In genomic region chr20:63973636-63974401, GRCh38 we compare ENCODE assay signal across 8 cellular contexts. TPM values are rescaled to one million over a fixed set of nuclear protein-coding genes. Genes with fewer than 3 reads are reported as not detected.
DNase-seq lines count a peak whose midpoint lies in the region; ATAC-seq, FAIRE-seq and TF ChIP-seq lines count a peak whose summit lies in the region.

No MANE protein-coding gene starts in this region.

- DNase-seq in DMS79 (lab: John Stamatoyannopoulos, UW), result peak; percentile 39
- DNase-seq in HTR-8/SVneo (ENCODE audit: insufficient read length, low spot score), result peak; percentile 98
- peak; percentile 80 for DNase-seq in activated T-cell treated with anti-CD3 and anti-CD28 coated beads, Interleukin-2, amount 50 U/mL, for 4 hours
- DNase-seq in epithelial cell of proximal tubule (ENCODE audit: low read depth), result no peak
- peak; percentile 87 to 91 (median 88) for DNase-seq in mucosa of descending colon
- DNase-seq in stimulated activated effector memory CD8-positive, alpha-beta T cell treated with anti-CD3 and anti-CD28 coated beads, Interleukin-12 subunit alpha, Interleukin-12 subunit beta, amount 100 ng/mL, for 72 hours (ENCODE audit: low spot score in 2 of 2), result peak; percentile 85 to 89

- H3K79me2 ChIP-seq in OCI-LY3 (ENCODE audit: low read length), result peaks cover 19% of the 10 kb centered on the region

- no peak overlapping the region for H3K27ac ChIP-seq in OCI-LY3 (ENCODE audit: low read length)

- H3K9ac ChIP-seq in OCI-LY3 (ENCODE audit: low read length), result no peak overlapping the region

- peak overlapping the region; percentile 82 for H3K27ac Mint-ChIP-seq in stimulated activated effector memory CD8-positive, alpha-beta T cell treated with anti-CD3 and anti-CD28 coated beads, Interleukin-12 subunit alpha, Interleukin-12 subunit beta, amount 100 ng/mL, for 72 hours

- H2AFZ ChIP-seq in OCI-LY3 (ENCODE audit: low read depth, low read length), result no peak overlapping the region

- no peak overlapping the region for H3K4me3 Mint-ChIP-seq in activated T-cell treated with anti-CD3 and anti-CD28 coated beads, Interleukin-2, amount 50 U/mL, for 4 hours
- no peak overlapping the region for H3K4me3 Mint-ChIP-seq in stimulated activated effector memory CD8-positive, alpha-beta T cell treated with anti-CD3 and anti-CD28 coated beads, Interleukin-12 subunit alpha, Interleukin-12 subunit beta, amount 100 ng/mL, for 72 hours

- FAIRE-seq in HTR-8/SVneo (lab: Jason Lieb, UNC), result peak; percentile 93

- 0 out of 2 replicates have a peak, but pooled peaks cover 4% of the 10 kb centered on the region for H3K27me3 ChIP-seq in OCI-LY3 (ENCODE audit: low read depth, low read length)

- peaks cover 10% of the 10 kb centered on the region for H3K36me3 Mint-ChIP-seq in activated T-cell treated with anti-CD3 and anti-CD28 coated beads, Interleukin-2, amount 50 U/mL, for 4 hours (ENCODE audit: insufficient read depth)
- H3K36me3 Mint-ChIP-seq in stimulated activated effector memory CD8-positive, alpha-beta T cell treated with anti-CD3 and anti-CD28 coated beads, Interleukin-12 subunit alpha, Interleukin-12 subunit beta, amount 100 ng/mL, for 72 hours, result peaks cover 83% of the 10 kb centered on the region

- TF ChIP-seq CTCF in OCI-LY3 (IDR thresholded peaks at IDR 0.05; ENCODE audit: low read depth, low read length) (peak; percentile 86), epithelial cell of proximal tubule (conservative IDR thresholded peaks at IDR 0.05; ENCODE audit: low read depth, low read length) (peak; percentile 96), mucosa of descending colon (IDR thresholded peaks at IDR 0.05) (peak; percentile 98)

- no peaks in the 10 kb centered on the region for H3K9me3 ChIP-seq in OCI-LY3 (ENCODE audit: insufficient read depth, low read length)
- no peaks in the 10 kb centered on the region for H3K9me3 ChIP-seq in mucosa of descending colon

- peak; percentile 27 to 50 for ATAC-seq in activated T-cell treated with anti-CD3 and anti-CD28 coated beads, Interleukin-2, amount 50 U/mL, for 4 hours
- ATAC-seq in mucosa of descending colon (peak; percentile 89), GM21447 (IDR thresholded peaks at IDR 0.05; ENCODE audit: unreplicated experiment) (no peak)
- ATAC-seq in stimulated activated effector memory CD8-positive, alpha-beta T cell treated with anti-CD3 and anti-CD28 coated beads, Interleukin-12 subunit alpha, Interleukin-12 subunit beta, amount 100 ng/mL, for 72 hours, result peak; percentile 46

- peaks cover 23% of the 10 kb centered on the region for H3K4me1 ChIP-seq in OCI-LY3 (ENCODE audit: low read length)
- peaks cover 14% of the 10 kb centered on the region for H3K4me1 ChIP-seq in mucosa of descending colon (ENCODE audit: low read depth)

- H3K27me3 Mint-ChIP-seq in activated T-cell treated with anti-CD3 and anti-CD28 coated beads, Interleukin-2, amount 50 U/mL, for 4 hours (ENCODE audit: low read depth), result no peaks in the 10 kb centered on the region

- H3K4me3 ChIP-seq in OCI-LY3 (ENCODE audit: low read length), result no peak overlapping the region
- H3K4me3 ChIP-seq in epithelial cell of proximal tubule (ENCODE audit: low read depth, low read length), result peak overlapping the region; percentile 47
- H3K4me3 ChIP-seq in mucosa of descending colon, result no peak overlapping the region

- peaks cover 7% of the 10 kb centered on the region; the same call in 1 of the 2 replicates for H4K20me1 ChIP-seq in OCI-LY3 (ENCODE audit: insufficient read depth, low read length)

- peaks cover 16% of the 10 kb centered on the region for H3K36me3 ChIP-seq in OCI-LY3 (replicated peaks; ENCODE audit: low read depth, low read length)
- H3K36me3 ChIP-seq in mucosa of descending colon (ENCODE audit: low read depth), result no peaks in the 10 kb centered on the region

- H3K4me1 Mint-ChIP-seq in activated T-cell treated with anti-CD3 and anti-CD28 coated beads, Interleukin-2, amount 50 U/mL, for 4 hours (ENCODE audit: low read depth), result peaks cover 39% of the 10 kb centered on the region
- peaks cover 50% of the 10 kb centered on the region for H3K4me1 Mint-ChIP-seq in stimulated activated effector memory CD8-positive, alpha-beta T cell treated with anti-CD3 and anti-CD28 coated beads, Interleukin-12 subunit alpha, Interleukin-12 subunit beta, amount 100 ng/mL, for 72 hours

- intact Hi-C loops in mucosa of descending colon (cut with DNase I, micrococcal nuclease), result loop anchor here (5.0 kb wide), 1 partner anchor 437 kb away; the partner anchor contains the start of gene PTK6 (in 2 of the 2)

- H3K9me3 Mint-ChIP-seq in activated T-cell treated with anti-CD3 and anti-CD28 coated beads, Interleukin-2, amount 50 U/mL, for 4 hours, result no peaks in the 10 kb centered on the region
- H3K9me3 Mint-ChIP-seq in stimulated activated effector memory CD8-positive, alpha-beta T cell treated with anti-CD3 and anti-CD28 coated beads, Interleukin-12 subunit alpha, Interleukin-12 subunit beta, amount 100 ng/mL, for 72 hours, result no peaks in the 10 kb centered on the region

- 0 out of 2 replicates have a peak overlapping the region, but pooled peaks have one; percentile 11 for H3K4me2 ChIP-seq in OCI-LY3 (ENCODE audit: low read length)

RNA-seq across cellular contexts. Expression of gene ZNF512B, which starts 4.1 kb away (rescaled TPM):
- 10 to 100 TPM; 19.8 to 21.0 (median 20.2) TPM for total RNA-seq in activated T-cell treated with anti-CD3 and anti-CD28 coated beads, Interleukin-2, amount 50 U/mL, for 4 hours
- total RNA-seq in epithelial cell of proximal tubule, result 5.2 and 6.9 TPM in 2 replicates
- 10 to 100 TPM in 1 of 3 donors, 1 to 10 TPM in 2; 1.8 to 14.7 (median 3.9) TPM for total RNA-seq in mucosa of descending colon

RNA-seq across cellular contexts. Expression of gene SAMD10, which starts 5.6 kb away (rescaled TPM):
- total RNA-seq in activated T-cell treated with anti-CD3 and anti-CD28 coated beads, Interleukin-2, amount 50 U/mL, for 4 hours, result 10 to 100 TPM; 14.6 to 17.4 (median 16.8) TPM
- total RNA-seq in epithelial cell of proximal tubule (9.5 and 10.8 TPM in 2 replicates), mucosa of descending colon (1 to 10 TPM; 3.8 to 7.9 (median 5.6) TPM)

RNA-seq across cellular contexts. Expression of gene PRPF6, which starts 7.1 kb away (rescaled TPM):
- 100 to 1,000 TPM in 1 of 3 donors, 10 to 100 TPM in 2; 95.9 to 101 (median 98.7) TPM for total RNA-seq in activated T-cell treated with anti-CD3 and anti-CD28 coated beads, Interleukin-2, amount 50 U/mL, for 4 hours
- total RNA-seq in epithelial cell of proximal tubule, result 56.6 and 62.4 TPM in 2 replicates
- total RNA-seq in mucosa of descending colon, result 10 to 100 TPM; 51.2 to 64.4 (median 59.1) TPM

RNA-seq across cellular contexts. Expression of gene UCKL1, which starts 17.6 kb away (rescaled TPM):
- total RNA-seq in activated T-cell treated with anti-CD3 and anti-CD28 coated beads, Interleukin-2, amount 50 U/mL, for 4 hours, result 10 to 100 TPM; 48.8 to 59.4 (median 56.6) TPM
- total RNA-seq in epithelial cell of proximal tubule, result 16.2 and 35.7 TPM in 2 replicates
- total RNA-seq in mucosa of descending colon, result 10 to 100 TPM; 37.4 to 57.8 (median 43.6) TPM
